ENCODE assay signal across 10 cellular contexts in genomic region chr15:26974120-26974780, GRCh38. TPM values are rescaled to one million over a fixed set of nuclear protein-coding genes. Genes with fewer than 3 reads are reported as not detected.
DNase-seq lines count a peak whose midpoint lies in the region; ATAC-seq and TF ChIP-seq lines count a peak whose summit lies in the region.
"Had no signal": no experiment of that assay in that cellular context is flagged by ENCODE, and none has a peak within 500 bp of the region (broad histone marks: within the 10 kb centered on the region; RNA-seq: fewer than 3 reads in every experiment).

No MANE protein-coding gene starts in this region.

- no peaks in the 10 kb centered on the region for H3F3A ChIP-seq in GM23248 (ENCODE audit: insufficient read depth)

- H3K9me2 ChIP-seq in GM23248 (ENCODE audit: insufficient read depth) = no peaks in the 10 kb centered on the region

- H3K4me1 ChIP-seq in GM23248 (ENCODE audit: insufficient read depth) = no peaks in the 10 kb centered on the region
- H3K4me1 ChIP-seq in OCI-LY3 (ENCODE audit: low read length) = no peaks in the 10 kb centered on the region
- H3K4me1 ChIP-seq: HAP-1 had no signal

- no peaks in the 10 kb centered on the region for H3K36me3 ChIP-seq in GM23248 (ENCODE audit: low read depth)
- H3K36me3 ChIP-seq in OCI-LY3 (replicated peaks; ENCODE audit: low read depth, low read length) = no peaks in the 10 kb centered on the region
- H3K36me3 ChIP-seq: HAP-1 had no signal

- WGBS in GM23248 (ENCODE audit: low coverage in 1 of 2, low lambda C conversion rate in 2 of 2, missing lambda C conversion rate in 2 of 2), 2 experiments = 10 to 13% methylated on average over 7 to 9 of the region's 9 CpGs

- TF ChIP-seq CTCF in 22Rv1 (IDR thresholded peaks at IDR 0.05) (peak; percentile 68), OCI-LY3 (IDR thresholded peaks at IDR 0.05; ENCODE audit: low read depth, low read length) (peak; percentile 35), fibroblast of the aortic adventitia (IDR thresholded peaks at IDR 0.05; ENCODE audit: insufficient read depth, low read length) (peak; percentile 40)

- H3K4me2 ChIP-seq in GM23248 (ENCODE audit: unreplicated experiment) = no peak overlapping the region
- H3K4me2 ChIP-seq in OCI-LY3 (ENCODE audit: low read length) = no peak overlapping the region

- peaks cover 12% of the 10 kb centered on the region for H3K27me3 Mint-ChIP-seq in T-helper 17 cell
- H3K27me3 Mint-ChIP-seq in activated T-helper 17 cell treated with anti-CD3 and anti-CD28 coated beads, Interleukin-2, amount 50 U/mL, for 72 hours = no peaks in the 10 kb centered on the region

- peaks cover 9% of the 10 kb centered on the region for H3K9me3 Mint-ChIP-seq in activated T-helper 17 cell treated with anti-CD3 and anti-CD28 coated beads, Interleukin-2, amount 50 U/mL, for 72 hours

- H3K4me3 ChIP-seq in GM23248 (no peak overlapping the region), OCI-LY3 (ENCODE audit: low read length) (no peak overlapping the region), fibroblast of the aortic adventitia (ENCODE audit: low read depth, low read length) (no peak overlapping the region)
- H3K4me3 ChIP-seq: HAP-1 had no signal

- no peak for ATAC-seq in T-helper 17 cell
- no peak for ATAC-seq in activated T-helper 17 cell treated with anti-CD3 and anti-CD28 coated beads, Interleukin-2, amount 50 U/mL, for 72 hours (replicated peaks)
- ATAC-seq in GM18907 (IDR thresholded peaks at IDR 0.05; ENCODE audit: unreplicated experiment) = no peak

- H2AFZ ChIP-seq in GM23248 = no peak overlapping the region
- no peak overlapping the region for H2AFZ ChIP-seq in OCI-LY3 (ENCODE audit: low read depth, low read length)

- H3K27me3 ChIP-seq in GM23248 (replicated peaks; ENCODE audit: insufficient read depth) (peaks cover 15% of the 10 kb centered on the region), OCI-LY3 (ENCODE audit: low read depth, low read length) (no peaks in the 10 kb centered on the region)

- peaks cover 2% of the 10 kb centered on the region for H3K36me3 Mint-ChIP-seq in T-helper 17 cell (ENCODE audit: low read depth)
- H3K36me3 Mint-ChIP-seq in activated T-helper 17 cell treated with anti-CD3 and anti-CD28 coated beads, Interleukin-2, amount 50 U/mL, for 72 hours (ENCODE audit: low read depth) = no peaks in the 10 kb centered on the region

- H3K9me3 ChIP-seq in GM23248 (ENCODE audit: low read depth) (no peaks in the 10 kb centered on the region), OCI-LY3 (ENCODE audit: insufficient read depth, low read length) (no peaks in the 10 kb centered on the region), T-helper 17 cell (ENCODE audit: control insufficient read depth, low read length, poor library complexity, severe bottlenecking) (no peaks in the 10 kb centered on the region)
- H3K9me3 ChIP-seq: HAP-1 had no signal

- H3K9ac ChIP-seq in GM23248 = no peak overlapping the region
- no peak overlapping the region for H3K9ac ChIP-seq in OCI-LY3 (ENCODE audit: low read length)

- H3K4me1 Mint-ChIP-seq in T-helper 17 cell = no peaks in the 10 kb centered on the region
- H3K4me1 Mint-ChIP-seq in activated T-helper 17 cell treated with anti-CD3 and anti-CD28 coated beads, Interleukin-2, amount 50 U/mL, for 72 hours = no peaks in the 10 kb centered on the region

- H3K27ac Mint-ChIP-seq in T-helper 17 cell = no peak overlapping the region
- no peak overlapping the region for H3K27ac Mint-ChIP-seq in activated T-helper 17 cell treated with anti-CD3 and anti-CD28 coated beads, Interleukin-2, amount 50 U/mL, for 72 hours

- H3K27ac ChIP-seq in 22Rv1 (no peak overlapping the region), GM23248 (no peak overlapping the region), OCI-LY3 (ENCODE audit: low read length) (no peak overlapping the region)

- no peaks in the 10 kb centered on the region for H4K20me1 ChIP-seq in GM23248 (ENCODE audit: insufficient read depth)
- H4K20me1 ChIP-seq in OCI-LY3 (ENCODE audit: insufficient read depth, low read length) = no peaks in the 10 kb centered on the region

- no peak overlapping the region for H3K4me3 Mint-ChIP-seq in T-helper 17 cell
- no peak overlapping the region for H3K4me3 Mint-ChIP-seq in activated T-helper 17 cell treated with anti-CD3 and anti-CD28 coated beads, Interleukin-2, amount 50 U/mL, for 72 hours

- in situ Hi-C loops in GM23248 (cut with MboI) = no loop called here

- H3K79me2 ChIP-seq in GM23248 (ENCODE audit: insufficient read depth) (no peaks in the 10 kb centered on the region), OCI-LY3 (ENCODE audit: low read length) (no peaks in the 10 kb centered on the region)

- DNase-seq in GM23248 (peak; percentile 37), fibroblast of the aortic adventitia (ENCODE audit: low read depth) (peak; percentile 19), activated gamma-delta T cell (lab: John Stamatoyannopoulos, UW) (no peak), T-helper 17 cell (no peak)
- DNase-seq: NCI-H2107 had no signal

RNA-seq across cellular contexts. Expression of gene GABRG3, which starts 3.3 kb away (rescaled TPM):
- total RNA-seq in GM23248 (2014; rRNA removed; shearing (Covaris generic)) = not detected in 2 replicates
- polyA plus RNA-seq in GM23248 (2016; fragmentation: Nextera tagmentation; extraction: Ambion mirVana) = not detected in 2 replicates
- not detected in 2 replicates for total RNA-seq in fibroblast of the aortic adventitia (ENCODE audit: low replicate concordance)
- total RNA-seq in T-helper 17 cell = not detected
- total RNA-seq in activated T-helper 17 cell treated with anti-CD3 and anti-CD28 coated beads, Interleukin-2, amount 50 U/mL, for 72 hours = not detected

Comparison
In these comparisons a context has a peak if more than half of its experiments do, and no peak if none do; other contexts are left out.
1. DNase-seq: peak in GM23248 (single experiment) and fibroblast of the aortic adventitia (single experiment); none in activated gamma-delta T cell (single experiment) and T-helper 17 cell (0 of 3).
2. Peak in every context shown above with its lines, with median percentiles within 50 percentile points of each other: CTCF ChIP-seq.